Comparison of ENCODE assay signal across 20 cellular contexts in genomic region chr1:188895611-188896010, GRCh38.
"Had no signal": no experiment of that assay in that cellular context is flagged by ENCODE, and none has a peak within 500 bp of the region (broad histone marks: within the 10 kb centered on the region; RNA-seq: fewer than 3 reads in every experiment).

No MANE protein-coding gene starts in this region.

- FAIRE-seq: endothelial cell of umbilical vein, keratinocyte had no signal

- ATAC-seq: gastrocnemius medialis; heart right ventricle; left cardiac atrium; left lung; left ventricle myocardium superior; lower lobe of right lung; mucosa of descending colon; naive thymus-derived CD8-positive, alpha-beta T cell had no signal

- DNase-seq: dermis blood vessel endothelial cell; dorsolateral prefrontal cortex; effector CD4-positive, alpha-beta T cell; effector memory CD4-positive, alpha-beta T cell; foreskin melanocyte; gastrocnemius medialis; glutamatergic neuron; head of caudate nucleus; heart right ventricle; hippocampal formation; left cardiac atrium; left lung; left ventricle myocardium superior; lower lobe of right lung; mesenchymal stem cell; mucosa of descending colon; naive B cell; naive thymus-derived CD8-positive, alpha-beta T cell had no signal
